In genomic region chr5:60352992-60353391, GRCh38 we compare ENCODE assay signal across 22 cellular contexts.
"Had no signal": no experiment of that assay in that cellular context is flagged by ENCODE, and none has a peak within 500 bp of the region (broad histone marks: within the 10 kb centered on the region; RNA-seq: fewer than 3 reads in every experiment).

No MANE protein-coding gene starts in this region.

- H3K4me1 ChIP-seq: heart left ventricle, left ventricle myocardium inferior, psoas muscle had no signal

- H3K27ac ChIP-seq: coronary artery, esophagus muscularis mucosa, gastroesophageal sphincter, heart left ventricle, left ventricle myocardium inferior, psoas muscle had no signal

- H3K36me3 ChIP-seq: esophagus muscularis mucosa, gastroesophageal sphincter, heart left ventricle, left ventricle myocardium inferior had no signal

- H3K27me3 Mint-ChIP-seq: activated CD4-positive, alpha-beta T cell treated with anti-CD3 and anti-CD28 coated beads, Interleukin-2, amount 10 ng/mL, durations not matched to agents 24 days and 14 days; central memory CD8-positive, alpha-beta T cell; type B pancreatic cell had no signal

- H3K36me3 Mint-ChIP-seq: type B pancreatic cell had no signal

- H3K27ac Mint-ChIP-seq: activated CD4-positive, alpha-beta T cell treated with anti-CD3 and anti-CD28 coated beads, Interleukin-2, amount 10 ng/mL, durations not matched to agents 24 days and 14 days; activated naive CD4-positive, alpha-beta T cell treated with anti-CD3 and anti-CD28 coated beads for 36 hours; type B pancreatic cell had no signal

- H3K4me3 ChIP-seq: coronary artery, esophagus muscularis mucosa, gastroesophageal sphincter, heart left ventricle, left ventricle myocardium inferior, psoas muscle had no signal

- H3K4me3 Mint-ChIP-seq: activated CD4-positive, alpha-beta T cell treated with anti-CD3 and anti-CD28 coated beads, Interleukin-2, amount 10 ng/mL, durations not matched to agents 24 days and 14 days; activated naive CD4-positive, alpha-beta T cell treated with anti-CD3 and anti-CD28 coated beads for 36 hours; activated T-cell treated with anti-CD3 and anti-CD28 coated beads, Interleukin-2, amount 50 U/mL, for 4 hours; central memory CD8-positive, alpha-beta T cell; type B pancreatic cell had no signal

- FAIRE-seq: kidney had no signal

- H3K4me1 Mint-ChIP-seq: activated CD4-positive, alpha-beta T cell treated with anti-CD3 and anti-CD28 coated beads, Interleukin-2, amount 10 ng/mL, durations not matched to agents 24 days and 14 days; central memory CD8-positive, alpha-beta T cell had no signal

- ATAC-seq: activated T-cell treated with anti-CD3 and anti-CD28 coated beads, Interleukin-2, amount 50 U/mL, for 4 hours; gastroesophageal sphincter; heart left ventricle; psoas muscle; right cardiac atrium had no signal

- H3K9me3 ChIP-seq: esophagus muscularis mucosa, gastroesophageal sphincter, psoas muscle had no signal

- H3K9me3 Mint-ChIP-seq: activated CD4-positive, alpha-beta T cell treated with anti-CD3 and anti-CD28 coated beads, Interleukin-2, amount 10 ng/mL, durations not matched to agents 24 days and 14 days; activated naive CD4-positive, alpha-beta T cell treated with anti-CD3 and anti-CD28 coated beads for 36 hours; activated T-cell treated with anti-CD3 and anti-CD28 coated beads, Interleukin-2, amount 50 U/mL, for 4 hours; central memory CD8-positive, alpha-beta T cell; type B pancreatic cell had no signal

- H3K27me3 ChIP-seq: esophagus muscularis mucosa, gastroesophageal sphincter, heart left ventricle had no signal

- DNase-seq: activated CD4-positive, alpha-beta T cell treated with anti-CD3 and anti-CD28 coated beads, Interleukin-2, amount 10 ng/mL, durations not matched to agents 24 days and 14 days; activated CD8-positive, alpha-beta memory T cell treated with anti-CD3 and anti-CD28 coated beads, Interleukin-2, amount 50 U/mL, for 4 hours; activated naive CD4-positive, alpha-beta T cell treated with anti-CD3 and anti-CD28 coated beads for 36 hours; activated T-cell treated with anti-CD3 and anti-CD28 coated beads, Interleukin-2, amount 50 U/mL, for 4 hours; aorta; effector CD8-positive, alpha-beta T cell; heart left ventricle; kidney; left ventricle myocardium inferior; mammary epithelial cell; midbrain; psoas muscle; right cardiac atrium; stimulated activated CD4-positive, alpha-beta T cell treated with anti-CD3 and anti-CD28 coated beads, Interleukin-2, amount 100 ng/mL, for 24 hours; stimulated activated naive CD4-positive, alpha-beta T cell treated with Interleukin-2 at 50 U/mL for 16 hours; substantia nigra; T-helper 9 cell had no signal
